In the genomic region with DNA sequence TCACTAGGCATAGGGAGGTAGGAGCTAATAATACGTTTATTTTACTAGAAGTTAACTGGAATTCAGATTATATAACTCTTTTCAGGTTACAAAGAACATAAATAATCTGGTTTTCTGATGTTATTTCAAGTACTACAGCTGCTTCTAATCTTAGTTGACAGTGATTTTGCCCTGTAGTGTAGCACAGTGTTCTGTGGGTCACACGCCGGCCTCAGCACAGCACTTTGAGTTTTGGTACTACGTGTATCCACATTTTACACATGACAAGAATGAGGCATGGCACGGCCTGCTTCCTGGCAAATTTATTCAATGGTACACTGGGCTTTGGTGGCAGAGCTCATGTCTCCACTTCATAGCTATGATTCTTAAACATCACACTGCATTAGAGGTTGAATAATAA, we compare ENCODE assay signal across 9 cellular contexts. TPM values are rescaled to one million over a fixed set of nuclear protein-coding genes. Genes with fewer than 3 reads are reported as not detected.
DNase-seq lines count a peak whose midpoint lies in the region; ATAC-seq, FAIRE-seq and TF ChIP-seq lines count a peak whose summit lies in the region.
"Had no signal": no experiment of that assay in that cellular context is flagged by ENCODE, and none has a peak within 500 bp of the region (broad histone marks: within the 10 kb centered on the region; RNA-seq: fewer than 3 reads in every experiment).

No MANE protein-coding gene starts in this region.

- H3K27ac Mint-ChIP-seq in naive thymus-derived CD4-positive, alpha-beta T cell, result peak overlapping the region in 7 of 9 donors; percentile 21 to 91 (median 82)

- H3K9ac ChIP-seq in H1 (replicated peaks in 1 of 4; ENCODE audit: extremely low read depth in 1 of 4, low read depth in 3 of 4, low read length in 3 of 4), result no peak overlapping the region

- H2AFZ ChIP-seq in H1 (ENCODE audit: low read length), result no peak overlapping the region

- peaks cover 2% of the 10 kb centered on the region; the same call in 1 of the 2 replicates for H3K23me2 ChIP-seq in H1 (ENCODE audit: low read depth, low read length)

- H3K36me3 Mint-ChIP-seq in naive thymus-derived CD4-positive, alpha-beta T cell, result peaks cover 0 to 14% (median 0%) of the 10 kb centered on the region in 5 donors

- H3K27me3 Mint-ChIP-seq in naive thymus-derived CD4-positive, alpha-beta T cell, result peaks cover 0 to 5% (median 2%) of the 10 kb centered on the region in 5 donors

- H3K27me3 ChIP-seq in AG04450 (ENCODE audit: control insufficient read depth, insufficient read depth, low read length), result no peaks in the 10 kb centered on the region
- H3K27me3 ChIP-seq in MG63, result no peaks in the 10 kb centered on the region
- no peaks in the 10 kb centered on the region for H3K27me3 ChIP-seq in H1 (replicated peaks in 1 of 4; ENCODE audit: control insufficient read depth in 3 of 4, extremely low read depth in 1 of 4, insufficient read depth in 3 of 4, low read length in 3 of 4)
- no peaks in the 10 kb centered on the region for H3K27me3 ChIP-seq in naive thymus-derived CD4-positive, alpha-beta T cell (ENCODE audit: control insufficient read depth in 2 of 2, insufficient read depth in 2 of 2, low read length in 2 of 2)

- no peak overlapping the region for H2BK120ac ChIP-seq in H1 (replicated peaks; ENCODE audit: low read depth, low read length)

- H2BK15ac ChIP-seq in H1 (ENCODE audit: low read length), result no peak overlapping the region

- peak overlapping the region; percentile 84 to 91 (median 88) for H3K4me3 Mint-ChIP-seq in naive thymus-derived CD4-positive, alpha-beta T cell

- no peaks in the 10 kb centered on the region for H3K9me3 ChIP-seq in AG04450 (ENCODE audit: control insufficient read depth, insufficient read depth, low read length)
- H3K9me3 ChIP-seq in MG63, result no peaks in the 10 kb centered on the region
- no peaks in the 10 kb centered on the region for H3K9me3 ChIP-seq in H1 (ENCODE audit: insufficient read depth in 2 of 2, low read depth in 1 of 2, low read length in 1 of 2)
- no peaks in the 10 kb centered on the region for H3K9me3 ChIP-seq in naive thymus-derived CD4-positive, alpha-beta T cell (ENCODE audit: control insufficient read depth in 2 of 3, low read length in 3 of 3)

- intact Hi-C loops in naive thymus-derived CD4-positive, alpha-beta T cell (cut with micrococcal nuclease), result no loop called here

- no peak overlapping the region for H2BK20ac ChIP-seq in H1 (ENCODE audit: low read length)

- no peak overlapping the region for H4K91ac ChIP-seq in H1 (replicated peaks; ENCODE audit: insufficient read length, low read length)

- H3K4me3 ChIP-seq in AG04450 (ENCODE audit: low read depth, low read length) (peak overlapping the region; percentile 77), MG63 (peak overlapping the region; percentile 65), H1 (ENCODE audit: extremely low read depth in 1 of 4, insufficient read depth in 2 of 4, low read depth in 3 of 4, low read length in 4 of 4) (peak overlapping the region in 3 of 4 experiments; percentile 48 to 65 (median 59); a peak in 2 of 8 replicates)
- peak overlapping the region; percentile 88 for H3K4me3 ChIP-seq in naive thymus-derived CD4-positive, alpha-beta T cell (ENCODE audit: low read length)

- H3K18ac ChIP-seq in H1 (ENCODE audit: extremely low read depth, low read length), result no peak overlapping the region

- peak overlapping the region; percentile 68 to 81; a peak in 3 of 4 replicates for H3K4me2 ChIP-seq in H1 (ENCODE audit: insufficient read depth in 1 of 2, low read depth in 2 of 2, low read length in 2 of 2)

- peaks cover 33 to 53% (median 39%) of the 10 kb centered on the region in 7 donors for H3K4me1 Mint-ChIP-seq in naive thymus-derived CD4-positive, alpha-beta T cell

- no peak overlapping the region for H2AK5ac ChIP-seq in H1 (ENCODE audit: low read depth, low read length)

- H4K8ac ChIP-seq in H1 (ENCODE audit: extremely low read depth, insufficient read depth, low read length), result no peak overlapping the region

- TF ChIP-seq POLR2A in H1 (IDR thresholded peaks at IDR 0.05; ENCODE audit: control extremely low read depth in 1 of 2, low read depth in 2 of 2, low read length in 2 of 2), result no peak

- H3K9me3 Mint-ChIP-seq in naive thymus-derived CD4-positive, alpha-beta T cell, result no peaks in the 10 kb centered on the region

- no peak overlapping the region for H3K56ac ChIP-seq in H1 (replicated peaks; ENCODE audit: insufficient read length, low read depth, low read length)

- no peaks in the 10 kb centered on the region for H3K79me1 ChIP-seq in H1 (ENCODE audit: low read depth, low read length)

- H4K5ac ChIP-seq in H1 (ENCODE audit: insufficient read length, low read depth, low read length), result no peak overlapping the region

- no peak overlapping the region for H3K4ac ChIP-seq in H1 (replicated peaks; ENCODE audit: insufficient read length, low read depth, low read length)

- peaks cover 0 to 5% (median 1%) of the 10 kb centered on the region in 4 experiments; a peak in 3 of 7 replicates for H3K4me1 ChIP-seq in H1 (replicated peaks in 1 of 4; ENCODE audit: control insufficient read depth in 3 of 4, insufficient read depth in 4 of 4, low read length in 3 of 4)
- H3K4me1 ChIP-seq in naive thymus-derived CD4-positive, alpha-beta T cell (ENCODE audit: control insufficient read depth in 2 of 2, insufficient read depth in 2 of 2, low read length in 2 of 2), result peaks cover 18 to 23% of the 10 kb centered on the region in 2 donors

- FAIRE-seq in H1 (lab: Jason Lieb, UNC), result no peak
- FAIRE-seq: HTR-8/SVneo had no signal

- no peak for TF ChIP-seq RAD21 in H1 (IDR thresholded peaks at IDR 0.05 in 1 of 2, conservative IDR thresholded peaks at IDR 0.05 in 1 of 2; ENCODE audit: low read depth in 2 of 2, low read length in 2 of 2)

- WGBS in H1 (ENCODE audit: extremely low coverage in 1 of 2, insufficient coverage in 1 of 2, insufficient read length in 1 of 2, insufficient replicate concordance in 2 of 2, low coverage in 1 of 2, low lambda C conversion rate in 2 of 2, missing lambda C conversion rate in 1 of 2), 2 experiments, result 86% methylated on average over 5 of the region's 5 CpGs; no CpG with 5 or more reads in 1 of the 2 experiments

- no peak for DNase-seq in AG04450 (ENCODE audit: low read depth, low spot score)
- DNase-seq in MG63, result peak; percentile 5
- DNase-seq in H1 (ENCODE audit: low read depth in 1 of 2, low spot score in 2 of 2), result no peak
- no peak for DNase-seq in naive thymus-derived CD4-positive, alpha-beta T cell
- no peak for DNase-seq in kidney glomerular epithelial cell (lab: John Stamatoyannopoulos, UW)
- no peak for DNase-seq in NCI-H345 (lab: John Stamatoyannopoulos, UW)
- DNase-seq in amniotic stem cell (lab: John Stamatoyannopoulos, UW), result no peak
- DNase-seq in RWPE1 (ENCODE audit: low spot score), result no peak

- H2BK12ac ChIP-seq in H1 (ENCODE audit: low read depth, low read length), result peak overlapping the region; percentile 32; the same call in 1 of the 2 replicates

- no peaks in the 10 kb centered on the region for H4K20me1 ChIP-seq in H1 (replicated peaks in 1 of 2; ENCODE audit: control insufficient read depth in 1 of 2, insufficient read depth in 2 of 2, low read length in 2 of 2)

- H3K79me2 ChIP-seq in H1 (ENCODE audit: control insufficient read depth in 1 of 2, insufficient read depth in 2 of 2, low read length in 2 of 2), result no peaks in the 10 kb centered on the region

- no peak overlapping the region for H2BK5ac ChIP-seq in H1 (ENCODE audit: low read depth, low read length)

- ATAC-seq in naive thymus-derived CD4-positive, alpha-beta T cell, result no peak

- POLR2A ChIA-PET in AG04450 (lab: Yijun Ruan, JAX) (interaction anchor here (0.5 to 1.7 kb wide), 5 partner anchors 16 to 82 kb away, joined by 3 to 7 read pairs (median 5); a partner anchor contains a TSS), H1 (lab: Charles Lee; ENCODE audit: partially characterized antibody) (interaction anchor here (0.6 to 4.3 kb wide), 10 partner anchors 11 to 1222 kb away, joined by 3 to 23 read pairs (median 10); a partner anchor contains a TSS), RWPE1 (lab: Yijun Ruan, JAX; ENCODE audit: low non-redundant PET) (no interaction called here)
- POLR2A ChIA-PET in naive thymus-derived CD4-positive, alpha-beta T cell (lab: Charles Lee), result interaction anchor here (0.8 to 10.2 kb wide), 14 partner anchors 8 to 385 kb away, joined by 3 to 254 read pairs (median 24); a partner anchor contains a TSS

- peak overlapping the region; percentile 74 for H3K23ac ChIP-seq in H1 (ENCODE audit: insufficient read length)

- peak overlapping the region; percentile 22 for H3K27ac ChIP-seq in AG04450 (ENCODE audit: low read depth, low read length)
- no peak overlapping the region for H3K27ac ChIP-seq in H1 (ENCODE audit: low read depth, low read length)
- H3K27ac ChIP-seq in naive thymus-derived CD4-positive, alpha-beta T cell (ENCODE audit: low read depth, low read length), result peak overlapping the region; percentile 72
- H3K27ac ChIP-seq in RWPE1, result no peak overlapping the region

- TF ChIP-seq CTCF in AG04450 (IDR thresholded peaks at IDR 0.05; ENCODE audit: low read depth, low read length) (no peak), H1 (IDR thresholded peaks at IDR 0.05; ENCODE audit: control extremely low read depth in 1 of 3, insufficient read depth in 1 of 3, low read depth in 1 of 3, low read length in 3 of 3) (no peak), RWPE1 (conservative IDR thresholded peaks at IDR 0.05; ENCODE audit: low read depth) (no peak)

- no peak for TF ChIP-seq EP300 in H1 (IDR thresholded peaks at IDR 0.05; ENCODE audit: borderline replicate concordance in 1 of 2, low read depth in 2 of 2, low read length in 2 of 2)

- CTCF ChIA-PET in AG04450 (lab: Charles Lee), result interaction anchor here (1.2 to 20.2 kb wide), 3 partner anchors 9 to 36 kb away, joined by 3 to 858 read pairs (median 77); a partner anchor contains a TSS
- CTCF ChIA-PET in H1 (lab: Charles Lee; ENCODE audit: partially characterized antibody), result interaction anchor here (1.3 to 16.0 kb wide), 7 partner anchors 9 to 57 kb away, joined by 3 to 481 read pairs (median 5); a partner anchor contains a TSS
- CTCF ChIA-PET in naive thymus-derived CD4-positive, alpha-beta T cell (lab: Charles Lee), result interaction anchor here (1.4 to 5.0 kb wide), 6 partner anchors 9 to 28 kb away, joined by 3 to 63 read pairs (median 10); a partner anchor contains a TSS
- CTCF ChIA-PET in RWPE1 (lab: Yijun Ruan, JAX), result interaction anchor here (0.5 to 2.3 kb wide), 2 partner anchors 9 to 15 kb away, joined by 4 to 11 read pairs; no protein-coding TSS in a partner anchor

- no peak overlapping the region for H3K14ac ChIP-seq in H1 (ENCODE audit: insufficient read length)

- no peaks in the 10 kb centered on the region for H3K36me3 ChIP-seq in MG63
- 0 out of 8 replicates have a peak, but pooled peaks cover 0 to 3% (median 0%) of the 10 kb centered on the region in 4 experiments for H3K36me3 ChIP-seq in H1 (ENCODE audit: control insufficient read depth in 2 of 4, insufficient read depth in 4 of 4, low read length in 3 of 4)
- H3K36me3 ChIP-seq in naive thymus-derived CD4-positive, alpha-beta T cell (ENCODE audit: control insufficient read depth in 2 of 3, insufficient read depth in 3 of 3, low read length in 3 of 3), result peaks cover 0 to 4% (median 0%) of the 10 kb centered on the region in 3 experiments

RNA-seq across cellular contexts. Expression of a gene that starts 1.1 kb away (rescaled TPM):
- polyA plus RNA-seq in AG04450 (2011; rRNA removed), result 19.5 and 21.4 TPM in 2 replicates
- 19.7 and 20.1 TPM in 2 replicates for polyA minus RNA-seq in AG04450 (2011; rRNA and poly(A)+ RNA removed)
- total RNA-seq in MG63 (2014; rRNA removed; shearing (Covaris generic); ENCODE audit: low replicate concordance), result 7.7 and 9.1 TPM in 2 replicates
- total RNA-seq in H1 (2021; fragmentation: NEBNext Ultra II Directional; extraction: Animal tissue kit (Norgen Biotek cat#: 25700)), result 1.6 and 2.0 TPM in 2 replicates
- 0.80 and 1.6 TPM in 2 replicates for polyA plus RNA-seq in H1 (2011; rRNA removed)
- polyA plus RNA-seq in H1 (2011; cell fraction: cytosol; rRNA removed), result 2.0 TPM
- 2.1 TPM for polyA plus RNA-seq in H1 (2011; cell fraction: nucleus; rRNA removed)
- 1.9 to 3.3 TPM (median 2.0 TPM) in 4 replicates for polyA plus RNA-seq in H1 (2012, experiment 1 of 2)
- 0.33 TPM for polyA plus RNA-seq in H1 (2012, experiment 2 of 2)
- 0.95 TPM for polyA plus RNA-seq in H1 (2013, experiment 1 of 2)
- polyA plus RNA-seq in H1 (2013, experiment 2 of 2), result 1.4 TPM
- 3.2 and 3.4 TPM in 2 replicates for polyA minus RNA-seq in H1 (2011; rRNA and poly(A)+ RNA removed)
- 1.5 TPM for polyA minus RNA-seq in H1 (2011; cell fraction: cytosol; rRNA and poly(A)+ RNA removed)
- polyA minus RNA-seq in H1 (2011; cell fraction: nucleus; rRNA and poly(A)+ RNA removed), result 3.6 TPM
- 1 to 10 TPM; 1.5 to 4.6 (median 2.5) TPM for total RNA-seq in naive thymus-derived CD4-positive, alpha-beta T cell
- polyA plus RNA-seq in naive thymus-derived CD4-positive, alpha-beta T cell, result under 1 TPM; 0.65 to 0.85 TPM

Comparison
In these comparisons a context has a peak if more than half of its experiments do, and no peak if none do; other contexts are left out.
1. H3K27ac ChIP-seq: peak in AG04450 (single experiment) and naive thymus-derived CD4-positive, alpha-beta T cell (single experiment); none in H1 (single experiment) and RWPE1 (single experiment).
2. Peak in every context shown above with its lines, with median percentiles within 50 percentile points of each other: H3K4me3 ChIP-seq.